9 cellular contexts compared by ENCODE assay signal in genomic region chr19:10760268-10760944, GRCh38. TPM values are rescaled to one million over a fixed set of nuclear protein-coding genes. Genes with fewer than 3 reads are reported as not detected.
DNase-seq lines count a peak whose midpoint lies in the region; ATAC-seq and TF ChIP-seq lines count a peak whose summit lies in the region.
"Had no signal": no experiment of that assay in that cellular context is flagged by ENCODE, and none has a peak within 500 bp of the region (broad histone marks: within the 10 kb centered on the region; RNA-seq: fewer than 3 reads in every experiment).

No MANE protein-coding gene starts in this region.

- no peak for TF ChIP-seq RAD21 in SK-N-SH (IDR thresholded peaks at IDR 0.05; ENCODE audit: low read length)

- H3K4me3 ChIP-seq in thymus (ENCODE audit: low read length) (no peak overlapping the region), SK-N-SH (ENCODE audit: low read depth in 2 of 2, low read length in 1 of 2) (no peak overlapping the region)
- H3K4me3 ChIP-seq: thoracic aorta had no signal

- TF ChIP-seq EP300 in SK-N-SH (IDR thresholded peaks at IDR 0.05; ENCODE audit: borderline replicate concordance in 1 of 2, low read depth in 1 of 2, low read length in 1 of 2) = no peak

- POLR2A ChIA-PET in SK-N-SH (lab: Yijun Ruan, JAX) = no interaction called here

- H3K27ac ChIP-seq in thymus (ENCODE audit: low read depth) (peak overlapping the region; percentile 89), SK-N-SH (ENCODE audit: low read depth in 2 of 2, low read length in 1 of 2) (no peak overlapping the region)
- H3K27ac ChIP-seq: thoracic aorta had no signal

- CTCF ChIA-PET in SK-N-SH (lab: Yijun Ruan, JAX) = interaction anchor here (1.2 to 2.5 kb wide), 3 partner anchors 36 to 104 kb away, joined by 4 to 10 read pairs (median 10); partner anchors contain the start of gene DNM2

- peaks cover 67% of the 10 kb centered on the region for H3K79me2 ChIP-seq in SK-N-SH (ENCODE audit: insufficient read depth)

- peaks cover 33% of the 10 kb centered on the region for H4K20me1 ChIP-seq in SK-N-SH (ENCODE audit: insufficient read depth)

- H3K36me3 ChIP-seq in thymus (ENCODE audit: control insufficient read depth, insufficient read depth) = peaks cover 27% of the 10 kb centered on the region
- H3K36me3 ChIP-seq in SK-N-SH (replicated peaks in 1 of 2; ENCODE audit: control insufficient read depth in 1 of 2, insufficient read depth in 2 of 2, low read length in 1 of 2) = peaks cover 4 to 5% of the 10 kb centered on the region in 2 experiments
- H3K36me3 ChIP-seq: thoracic aorta had no signal

- ATAC-seq in HG03432 (IDR thresholded peaks at IDR 0.05; ENCODE audit: unreplicated experiment) = peak; percentile 38
- no peak for ATAC-seq in HG02840 (IDR thresholded peaks at IDR 0.05; ENCODE audit: low FRiP score, unreplicated experiment)
- ATAC-seq in HG03097 (IDR thresholded peaks at IDR 0.05; ENCODE audit: low FRiP score, unreplicated experiment) = no peak

- no peak for TF ChIP-seq CTCF in SK-N-SH (IDR thresholded peaks at IDR 0.05)

- H3F3A ChIP-seq in SK-N-SH (replicated peaks; ENCODE audit: insufficient read depth) = peaks cover 3% of the 10 kb centered on the region

- H3K9me3 ChIP-seq in thymus (ENCODE audit: control insufficient read depth) (no peaks in the 10 kb centered on the region), SK-N-SH (no peaks in the 10 kb centered on the region)
- H3K9me3 ChIP-seq: thoracic aorta had no signal

- DNase-seq in GF-D8 (lab: John Stamatoyannopoulos, UW) (peak; percentile 30), islet precursor cell (peak; percentile 83), SK-N-SH (no peak)
- peak; percentile 70 for DNase-seq in activated CD4-positive, alpha-beta T cell treated with anti-CD3 and anti-CD28 coated beads for 48 hours

- H3K27me3 ChIP-seq in thymus (ENCODE audit: control insufficient read depth, insufficient read depth) (no peaks in the 10 kb centered on the region), SK-N-SH (ENCODE audit: insufficient read depth) (no peaks in the 10 kb centered on the region)

- no peak overlapping the region for H3K4me2 ChIP-seq in SK-N-SH

- WGBS in thymus = 82% methylated on average over 17 of the region's 17 CpGs
- 79% methylated on average over 17 of the region's 17 CpGs for WGBS in SK-N-SH (ENCODE audit: low lambda C conversion rate)

- no peak overlapping the region for H2AFZ ChIP-seq in SK-N-SH (ENCODE audit: low read depth)

- H3K4me1 ChIP-seq in thymus (ENCODE audit: control insufficient read depth, insufficient read depth, low read length) = peaks cover 31% of the 10 kb centered on the region
- H3K4me1 ChIP-seq in SK-N-SH (ENCODE audit: control insufficient read depth in 1 of 2, insufficient read depth in 2 of 2, low read depth in 1 of 2, low read length in 1 of 2) = peaks cover 0 to 20% of the 10 kb centered on the region in 2 experiments; a peak in 1 of 4 replicates

- H3K9ac ChIP-seq in SK-N-SH = no peak overlapping the region

- no peaks in the 10 kb centered on the region for H3K9me2 ChIP-seq in SK-N-SH

TF ChIP-seq in SK-N-SH, 30 proteins besides CTCF, POLR2A, EP300 and RAD21:
- TF ChIP-seq USF1 (IDR thresholded peaks at IDR 0.05; ENCODE audit: borderline replicate concordance, low read depth) = no peak
- TF ChIP-seq FOXM1 (IDR thresholded peaks at IDR 0.05; ENCODE audit: low read depth) = no peak
- TF ChIP-seq RFX5 (IDR thresholded peaks at IDR 0.05; ENCODE audit: low read length) = no peak
- no peak for TF ChIP-seq SMC3 (IDR thresholded peaks at IDR 0.05; ENCODE audit: low read depth, low read length)
- TF ChIP-seq MEF2A (IDR thresholded peaks at IDR 0.05; ENCODE audit: borderline replicate concordance, low read depth) = no peak
- no peak for TF ChIP-seq RCOR1 (IDR thresholded peaks at IDR 0.05; ENCODE audit: low read length)
- TF ChIP-seq REST (IDR thresholded peaks at IDR 0.05; ENCODE audit: low read depth, low read length) = no peak
- TF ChIP-seq MAX (IDR thresholded peaks at IDR 0.05; ENCODE audit: low read depth) = no peak
- no peak for TF ChIP-seq YY1 (IDR thresholded peaks at IDR 0.05; ENCODE audit: low read depth)
- no peak for TF ChIP-seq TCF12 (IDR thresholded peaks at IDR 0.05)
- no peak for TF ChIP-seq GATA2 (CRISPR knock-in tag; IDR thresholded peaks at IDR 0.05)
- TF ChIP-seq CHD2 (IDR thresholded peaks at IDR 0.05; ENCODE audit: low read length, partially characterized antibody) = no peak
TF ChIP-seq in SK-N-SH: peak in this region for 0.

RNA-seq across cellular contexts. Expression of gene DNM2, which starts 42.5 kb away (rescaled TPM):
- 102 TPM for polyA plus RNA-seq in thymus
- 52.5 and 53.6 TPM in 2 replicates for polyA plus RNA-seq in SK-N-SH (2012; rRNA removed)
- polyA plus RNA-seq in SK-N-SH (2012; cell fraction: cytosol; rRNA removed) = 20.5 and 31.8 TPM in 2 replicates
- polyA plus RNA-seq in SK-N-SH (2012; cell fraction: nucleus; rRNA removed) = 159 and 212 TPM in 2 replicates

RNA-seq across cellular contexts. Expression of gene QTRT1, which starts 59.2 kb away (rescaled TPM):
- 72.1 TPM for polyA plus RNA-seq in thymus
- polyA plus RNA-seq in SK-N-SH (2012; rRNA removed) = 108 and 115 TPM in 2 replicates
- 28.1 and 48.7 TPM in 2 replicates for polyA plus RNA-seq in SK-N-SH (2012; cell fraction: cytosol; rRNA removed)
- polyA plus RNA-seq in SK-N-SH (2012; cell fraction: nucleus; rRNA removed) = 464 and 520 TPM in 2 replicates
